ENCODE assay signal across 8 cellular contexts in genomic region chr1:197773856-197774255, GRCh38. TPM values are rescaled to one million over a fixed set of nuclear protein-coding genes. Genes with fewer than 3 reads are reported as not detected.
DNase-seq lines count a peak whose midpoint lies in the region; ATAC-seq, FAIRE-seq and TF ChIP-seq lines count a peak whose summit lies in the region.

No MANE protein-coding gene starts in this region.

- no peak overlapping the region for H3K27ac Mint-ChIP-seq in endodermal cell

- peaks cover 6% of the 10 kb centered on the region; the same call in 1 of the 2 replicates for H4K20me1 ChIP-seq in PC-3 (ENCODE audit: low read length)

- peak overlapping the region; percentile 87; the same call in 1 of the 2 replicates for H3K9ac ChIP-seq in ES-I3 (ENCODE audit: low read depth, low read length)
- peak overlapping the region; percentile 91 for H3K9ac ChIP-seq in PC-3 (ENCODE audit: low read length)
- peak overlapping the region; percentile 74 for H3K9ac ChIP-seq in endodermal cell (ENCODE audit: extremely low read depth, low read length, poor library complexity, severe bottlenecking)

- 83 to 100% methylated on average over 1 to 2 of the region's 2 CpGs for WGBS in endodermal cell (ENCODE audit: insufficient coverage in 1 of 2, insufficient read length in 1 of 2), 2 experiments
- 8 to 17% methylated on average over 2 of the region's 2 CpGs for WGBS in pancreas, 2 donors
- WGBS in prostate gland: 19% methylated on average over 2 of the region's 2 CpGs

- FAIRE-seq in pancreas (lab: Jason Lieb, UNC): no peak

- H3K4me1 Mint-ChIP-seq in endodermal cell: peaks cover 28% of the 10 kb centered on the region

- H3F3A ChIP-seq in PC-3 (ENCODE audit: low read length, unreplicated experiment): peaks cover 3% of the 10 kb centered on the region

- peaks cover 48% of the 10 kb centered on the region for H3K79me2 ChIP-seq in PC-3 (ENCODE audit: low read length)

- intact Hi-C loops in PC-3 (cut with micrococcal nuclease) (loop anchor here (2.0 kb wide), 2 partner anchors 95 to 155 kb away; no protein-coding TSS in a partner anchor), pancreas (cut with DNase I) (no loop called here), prostate gland (cut with DNase I) (no loop called here)

- H3K4me1 ChIP-seq in ES-I3 (ENCODE audit: insufficient read depth, low read length): peaks cover 5% of the 10 kb centered on the region; the same call in 1 of the 2 replicates
- peaks cover 33% of the 10 kb centered on the region for H3K4me1 ChIP-seq in PC-3 (ENCODE audit: insufficient read depth, low read length)
- H3K4me1 ChIP-seq in endodermal cell (ENCODE audit: control insufficient read depth, insufficient read depth, low read length): peaks cover 3% of the 10 kb centered on the region
- H3K4me1 ChIP-seq in pancreas: peaks cover 15 to 47% (median 36%) of the 10 kb centered on the region in 3 donors
- H3K4me1 ChIP-seq in prostate gland (replicated peaks): no peaks in the 10 kb centered on the region

- no peaks in the 10 kb centered on the region for H3K36me3 ChIP-seq in ES-I3 (ENCODE audit: insufficient read depth, low read length)
- H3K36me3 ChIP-seq in PC-3 (ENCODE audit: low read depth, low read length): no peaks in the 10 kb centered on the region
- H3K36me3 ChIP-seq in endodermal cell (ENCODE audit: control insufficient read depth, insufficient read depth, low read length): no peaks in the 10 kb centered on the region
- no peaks in the 10 kb centered on the region for H3K36me3 ChIP-seq in pancreas
- H3K36me3 ChIP-seq in prostate gland: no peaks in the 10 kb centered on the region

- H2AFZ ChIP-seq in PC-3 (ENCODE audit: low read length): no peak overlapping the region

- no peak for DNase-seq in PC-3
- DNase-seq in endodermal cell: no peak
- no peak for DNase-seq in pancreas
- no peak for DNase-seq in prostate gland (ENCODE audit: low spot score)
- no peak for DNase-seq in stimulated activated CD8-positive, alpha-beta memory T cell treated with anti-CD3 and anti-CD28 coated beads, Interleukin-4, amount 100 ng/mL, for 48 hours
- no peak for DNase-seq in DMS53 (lab: John Stamatoyannopoulos, UW)

- H3K9me2 ChIP-seq in PC-3 (replicated peaks; ENCODE audit: low read length): no peaks in the 10 kb centered on the region

- H3K36me3 Mint-ChIP-seq in endodermal cell (ENCODE audit: low read depth): no peaks in the 10 kb centered on the region

- peak overlapping the region; percentile 73 for H3K4me3 Mint-ChIP-seq in endodermal cell

- H3K27me3 ChIP-seq in PC-3 (ENCODE audit: low read length) (no peaks in the 10 kb centered on the region), endodermal cell (ENCODE audit: control insufficient read depth, insufficient read depth, low read length, poor library complexity, severe bottlenecking) (no peaks in the 10 kb centered on the region), pancreas (no peaks in the 10 kb centered on the region), prostate gland (replicated peaks; ENCODE audit: insufficient read depth) (no peaks in the 10 kb centered on the region)

- H3K9me3 Mint-ChIP-seq in endodermal cell: no peaks in the 10 kb centered on the region

- TF ChIP-seq POLR2A in prostate gland (IDR thresholded peaks at IDR 0.05): no peak

- peak overlapping the region; percentile 75 for H3K4me3 ChIP-seq in PC-3 (ENCODE audit: low read length)
- peak overlapping the region; percentile 96 for H3K4me3 ChIP-seq in endodermal cell (ENCODE audit: low read length)
- H3K4me3 ChIP-seq in pancreas: peak overlapping the region; percentile 76 to 92 (median 82)
- H3K4me3 ChIP-seq in prostate gland: peak overlapping the region in 1 of 2 donors; percentile 69

- peak overlapping the region; percentile 96 for H3K4me2 ChIP-seq in PC-3 (ENCODE audit: low read length)

- CTCF ChIA-PET in PC-3 (lab: Charles Lee): no interaction called here

- no peak for ATAC-seq in PC-3
- peak in 1 of 4 donors; percentile 16 for ATAC-seq in pancreas
- ATAC-seq in GM21825 (IDR thresholded peaks at IDR 0.05; ENCODE audit: unreplicated experiment): no peak

- H3K27me3 Mint-ChIP-seq in endodermal cell (ENCODE audit: insufficient read depth): no peaks in the 10 kb centered on the region

- POLR2A ChIA-PET in PC-3 (lab: Charles Lee; ENCODE audit: unreplicated experiment): no interaction called here

- H3K27ac ChIP-seq in PC-3 (ENCODE audit: low read length) (peak overlapping the region; percentile 97), endodermal cell (ENCODE audit: low read depth, low read length) (no peak overlapping the region), pancreas (peak overlapping the region in 2 of 4 donors; percentile 96), prostate gland (peak overlapping the region in 1 of 2 donors; percentile 91)

- BruUV-seq in PC-3 (replicated peaks; lab: Mats Ljungman, UMichigan): no TSS peak

- TF ChIP-seq CTCF in PC-3 (conservative IDR thresholded peaks at IDR 0.05; ENCODE audit: low read depth, low read length): no peak
- no peak for TF ChIP-seq CTCF in endodermal cell (conservative IDR thresholded peaks at IDR 0.05)
- TF ChIP-seq CTCF in pancreas (IDR thresholded peaks at IDR 0.05): no peak
- no peak for TF ChIP-seq CTCF in prostate gland (IDR thresholded peaks at IDR 0.05)

- H3K9me3 ChIP-seq in ES-I3 (ENCODE audit: control insufficient read depth, insufficient read depth, low read length): no peaks in the 10 kb centered on the region
- no peaks in the 10 kb centered on the region for H3K9me3 ChIP-seq in PC-3 (ENCODE audit: low read length)
- no peaks in the 10 kb centered on the region for H3K9me3 ChIP-seq in endodermal cell (ENCODE audit: control insufficient read depth, low read length)
- H3K9me3 ChIP-seq in pancreas: no peaks in the 10 kb centered on the region
- H3K9me3 ChIP-seq in prostate gland: no peaks in the 10 kb centered on the region

RNA-seq across cellular contexts. Expression of gene DENND1B, which starts 1.4 kb away (rescaled TPM):
- 7.4 and 10.9 TPM in 2 replicates for total RNA-seq in PC-3 (2014; rRNA removed)
- total RNA-seq in endodermal cell: 10 to 100 TPM in 1 of 2 donors, 1 to 10 TPM in 1; 9.4 to 11.9 TPM
- 6.9 TPM for polyA plus RNA-seq in endodermal cell (2013, experiment 1 of 2)
- 9.0 TPM for polyA plus RNA-seq in endodermal cell (2013, experiment 2 of 2)
- 10 to 100 TPM in 5 of 6 donors, 1 to 10 TPM in 1; 8.3 to 16.8 (median 11.6) TPM for total RNA-seq in pancreas
- 1 to 10 TPM; 3.1 to 3.9 TPM for polyA plus RNA-seq in pancreas
- 10 to 100 TPM; 13.5 to 14.1 TPM for total RNA-seq in prostate gland
